Comparison of ENCODE assay signal across 13 cellular contexts in genomic region chr3:63951492-63951891, GRCh38. TPM values are rescaled to one million over a fixed set of nuclear protein-coding genes. Genes with fewer than 3 reads are reported as not detected.
A peak's percentile ranks its signal among the peaks of the same experiment; 100 is the strongest.
DNase-seq lines count a peak whose midpoint lies in the region; ATAC-seq and TF ChIP-seq lines count a peak whose summit lies in the region.
"Had no signal": no experiment of that assay in that cellular context is flagged by ENCODE, and none has a peak within 500 bp of the region (broad histone marks: within the 10 kb centered on the region; RNA-seq: fewer than 3 reads in every experiment).

No MANE protein-coding gene starts in this region.

- H3K9me3 ChIP-seq in fibroblast of lung (ENCODE audit: control insufficient read depth, insufficient read depth, low read depth, low read length) = no peaks in the 10 kb centered on the region
- no peaks in the 10 kb centered on the region for H3K9me3 ChIP-seq in stomach

- intact Hi-C loops in Right ventricle myocardium superior (cut with DNase I) = no loop called here
- intact Hi-C loops in stomach (cut with DNase I; ENCODE audit: low total_unique reads) = no loop called here

- peak overlapping the region; percentile 4 for H3K4me2 ChIP-seq in fibroblast of lung (ENCODE audit: extremely low read depth, insufficient read depth, low read length)

- ATAC-seq in GM18517 (IDR thresholded peaks at IDR 0.05; ENCODE audit: unreplicated experiment) (peak; percentile 70), GM21515 (IDR thresholded peaks at IDR 0.05; ENCODE audit: unreplicated experiment) (peak; percentile 45), HG03565 (IDR thresholded peaks at IDR 0.05; ENCODE audit: unreplicated experiment) (peak; percentile 37), Right ventricle myocardium superior (ENCODE audit: poor library complexity) (no peak)
- ATAC-seq: left cardiac atrium had no signal

- H3K79me2 ChIP-seq in fibroblast of lung (ENCODE audit: control insufficient read depth, insufficient read depth, low read length) = peaks cover 8% of the 10 kb centered on the region

- 17 to 30% (median 22%) methylated on average over 1 of the region's 1 CpG for WGBS in stomach, 5 donors

- no peak overlapping the region for H3K9ac ChIP-seq in fibroblast of lung (ENCODE audit: insufficient read depth, low read length)

- TF ChIP-seq POLR2A in stomach (IDR thresholded peaks at IDR 0.05) = no peak

- H2AFZ ChIP-seq in fibroblast of lung (ENCODE audit: low read length) = no peak overlapping the region

- H3K27me3 ChIP-seq in fibroblast of lung (ENCODE audit: control insufficient read depth, insufficient read depth, low read length) (no peaks in the 10 kb centered on the region), stomach (no peaks in the 10 kb centered on the region)
- H3K27me3 ChIP-seq: cardiac muscle cell had no signal

- H3K36me3 ChIP-seq in fibroblast of lung (ENCODE audit: control insufficient read depth, insufficient read depth, low read length) = no peaks in the 10 kb centered on the region
- H3K36me3 ChIP-seq in stomach = peaks cover 0 to 25% (median 15%) of the 10 kb centered on the region in 4 donors
- H3K36me3 ChIP-seq: cardiac muscle cell had no signal

- DNase-seq in fibroblast of lung (ENCODE audit: low read depth in 2 of 2) (no peak), Right ventricle myocardium superior (no peak), NCI-H2107 treated with DMSO at 0.1 percent for 48 hours (lab: John Stamatoyannopoulos, UW; ENCODE audit: unreplicated experiment) (no peak), activated gamma-delta T cell treated with Interleukin-2 at 50 U/mL for 16 hours (no peak), stomach (no peak)
- DNase-seq: left cardiac atrium had no signal

- H3K27ac ChIP-seq in fibroblast of lung (ENCODE audit: insufficient read depth, low read length) (no peak overlapping the region), stomach (peak overlapping the region in 2 of 5 donors; percentile 10 to 40)
- H3K27ac ChIP-seq: cardiac muscle cell had no signal

- no peaks in the 10 kb centered on the region for H4K20me1 ChIP-seq in fibroblast of lung (ENCODE audit: control insufficient read depth, extremely low read depth, insufficient read depth, low read length)

- peaks cover 8% of the 10 kb centered on the region for H3K4me1 ChIP-seq in fibroblast of lung (ENCODE audit: control insufficient read depth, extremely low read depth, insufficient read depth, low read length)
- peaks cover 9 to 77% (median 49%) of the 10 kb centered on the region in 4 donors for H3K4me1 ChIP-seq in stomach

- no peak for TF ChIP-seq EP300 in stomach (IDR thresholded peaks at IDR 0.05)

- H3K4me3 ChIP-seq in fibroblast of lung (replicated peaks in 1 of 4; ENCODE audit: control extremely low read depth in 1 of 4, insufficient read depth in 1 of 4, low read depth in 3 of 4, low read length in 4 of 4) (no peak overlapping the region), stomach (no peak overlapping the region)
- H3K4me3 ChIP-seq: cardiac muscle cell had no signal

- no peak for TF ChIP-seq CTCF in fibroblast of lung (conservative IDR thresholded peaks at IDR 0.05 in 1 of 2, IDR thresholded peaks at IDR 0.05 in 1 of 2; ENCODE audit: low read depth in 1 of 2, low read length in 2 of 2)
- no peak for TF ChIP-seq CTCF in stomach (IDR thresholded peaks at IDR 0.05)

RNA-seq across cellular contexts. Expression of gene SCAANT1, which starts 39.3 kb away (rescaled TPM):
- total RNA-seq in fibroblast of lung = 1.7 TPM in 1 of 2 replicates, not detected in the other
- polyA plus RNA-seq in fibroblast of lung = not detected in 2 replicates
- not detected in 2 replicates for polyA plus RNA-seq in fibroblast of lung (2012)
- not detected in 2 replicates for polyA minus RNA-seq in fibroblast of lung (ENCODE audit: low replicate concordance)
- total RNA-seq in Right ventricle myocardium superior = not detected
- not detected for total RNA-seq in stomach
- polyA plus RNA-seq in stomach = not detected
- total RNA-seq: cardiac muscle cell, left cardiac atrium, progenitor cell of endocrine pancreas, SK-MEL-5, ureter had no signal
- polyA plus RNA-seq: cardiac muscle cell had no signal
